8 cellular contexts compared by ENCODE assay signal in the genomic region with DNA sequence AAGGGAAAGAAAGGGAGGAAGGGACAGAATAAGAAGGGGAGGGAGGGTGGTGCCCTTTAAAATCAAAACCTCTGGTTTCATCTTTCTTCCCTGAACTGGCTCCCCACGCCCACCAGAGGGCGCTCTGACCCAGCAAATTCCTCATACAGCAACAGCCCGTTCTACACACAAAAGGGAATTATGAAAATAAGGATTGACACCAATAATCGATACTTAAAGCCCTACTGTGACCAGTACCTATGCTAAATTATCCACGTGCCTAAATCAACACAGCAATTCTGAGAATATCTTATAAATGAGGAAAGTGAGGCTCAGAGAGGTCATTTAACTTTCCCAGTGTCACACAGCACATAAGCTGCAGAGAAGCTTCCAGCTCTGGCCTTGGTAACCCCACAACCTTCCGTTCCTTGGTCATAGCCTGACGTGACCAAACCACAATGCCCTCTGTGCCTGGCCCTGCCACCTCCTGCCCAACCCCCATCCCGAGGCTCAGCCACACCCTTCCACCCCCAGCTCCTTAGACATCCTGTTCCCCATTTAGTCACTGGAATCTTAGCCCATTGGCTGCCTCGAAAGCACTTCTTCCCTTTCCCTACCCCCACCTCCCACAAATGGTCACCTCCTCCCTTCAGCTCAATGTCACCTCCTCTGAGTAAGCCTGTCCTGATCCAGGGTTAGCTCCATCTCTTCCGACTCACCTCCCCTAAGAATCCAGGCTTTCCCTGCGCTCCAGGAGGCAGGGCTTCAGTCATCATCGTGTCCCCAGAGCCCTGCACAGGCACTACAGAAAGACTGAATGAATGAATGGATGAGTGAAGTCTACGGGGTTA. TPM values are rescaled to one million over a fixed set of nuclear protein-coding genes. Genes with fewer than 3 reads are reported as not detected.
A peak's percentile ranks its signal among the peaks of the same experiment; 100 is the strongest.
DNase-seq lines count a peak whose midpoint lies in the region; ATAC-seq and TF ChIP-seq lines count a peak whose summit lies in the region.

No MANE protein-coding gene starts in this region.

- DNase-seq in Calu3 (peak; percentile 82), RPMI8226 (peak; percentile 52), fibroblast of the aortic adventitia (ENCODE audit: low read depth) (peak; percentile 75), ovary (peak; percentile 39 to 82 (median 71)), upper lobe of left lung (peak; percentile 46 to 79)
- peak; percentile 64 to 66 for DNase-seq in activated T-helper 1 cell treated with anti-CD3 and anti-CD28 coated beads, Interleukin-2, amount 50 U/mL, for 16 hours (ENCODE audit: low read depth in 1 of 2, low spot score in 1 of 2)

- CTCF ChIA-PET in Calu3 (lab: Charles Lee): interaction anchor here (0.8 to 2.7 kb wide), 10 partner anchors 10 to 260 kb away, joined by 3 to 22 read pairs (median 4); partner anchors contain the start of gene DACT3

- no peak overlapping the region for H3K27ac Mint-ChIP-seq in Calu3 (ENCODE audit: unreplicated experiment)

- H3K4me3 Mint-ChIP-seq in Calu3 (ENCODE audit: low read depth, unreplicated experiment): no peak overlapping the region

- TF ChIP-seq EP300 in ovary (IDR thresholded peaks at IDR 0.05) (no peak), upper lobe of left lung (IDR thresholded peaks at IDR 0.05) (peak in 2 of 4 donors; percentile 24 to 29)

- TF ChIP-seq CTCF in Calu3 (IDR thresholded peaks at IDR 0.05; ENCODE audit: unreplicated experiment) (peak; percentile 91), fibroblast of the aortic adventitia (IDR thresholded peaks at IDR 0.05; ENCODE audit: insufficient read depth, low read length) (peak; percentile 89), ovary (IDR thresholded peaks at IDR 0.05) (peak; percentile 69 to 83 (median 79)), upper lobe of left lung (IDR thresholded peaks at IDR 0.05) (peak; percentile 76 to 91 (median 85))

- H3K9me3 ChIP-seq in HUES64 (ENCODE audit: insufficient read depth, low read depth, low read length): no peaks in the 10 kb centered on the region
- H3K9me3 ChIP-seq in ovary: no peaks in the 10 kb centered on the region
- no peaks in the 10 kb centered on the region for H3K9me3 ChIP-seq in upper lobe of left lung

- intact Hi-C loops in Calu3 (cut with micrococcal nuclease; ENCODE audit: unreplicated experiment): loop anchor here (1.0 to 5.0 kb wide), 2 partner anchors 12 to 132 kb away; partner anchors contain the start of gene DACT3
- intact Hi-C loops in ovary (cut with DNase I): loop anchor here in 2 of 4 donors (10.0 kb wide), 3 partner anchors 135 to 505 kb away; partner anchors contain the start of genes DACT3 (in 1 of the 2), HIF3A (in 1 of the 2) and PGLYRP1 (in 1 of the 2)

- ATAC-seq in upper lobe of left lung (ENCODE audit: low FRiP score in 2 of 2) (peak; percentile 70 to 89), GM18909 (IDR thresholded peaks at IDR 0.05; ENCODE audit: poor library complexity, unreplicated experiment) (no peak)

- H3K4me1 ChIP-seq in HUES64 (ENCODE audit: insufficient read depth, low read length) (peaks cover 6% of the 10 kb centered on the region; the same call in 1 of the 2 replicates), ovary (ENCODE audit: insufficient read depth) (no peaks in the 10 kb centered on the region), upper lobe of left lung (peaks cover 12 to 19% (median 14%) of the 10 kb centered on the region in 4 donors)

- peaks cover 12% of the 10 kb centered on the region for H3K4me1 Mint-ChIP-seq in Calu3 (ENCODE audit: low read depth, unreplicated experiment)

- peaks cover 78% of the 10 kb centered on the region for H3K27me3 Mint-ChIP-seq in Calu3 (ENCODE audit: unreplicated experiment)

- H3K36me3 ChIP-seq in HUES64 (ENCODE audit: insufficient read depth, low read length) (no peaks in the 10 kb centered on the region), ovary (no peaks in the 10 kb centered on the region), upper lobe of left lung (no peaks in the 10 kb centered on the region)

- H3K4me3 ChIP-seq in HUES64 (ENCODE audit: low read length) (peak overlapping the region; percentile 36), fibroblast of the aortic adventitia (ENCODE audit: low read depth, low read length) (no peak overlapping the region), ovary (no peak overlapping the region), upper lobe of left lung (no peak overlapping the region)

- BruUV-seq in Calu3 (replicated peaks; lab: Mats Ljungman, UMichigan): no TSS peak

- H3K27ac ChIP-seq in HUES64 (ENCODE audit: low read depth, low read length): no peak overlapping the region
- H3K27ac ChIP-seq in ovary: no peak overlapping the region
- peak overlapping the region in 1 of 4 donors; percentile 30 for H3K27ac ChIP-seq in upper lobe of left lung

- 13% methylated on average over 13 of the region's 13 CpGs for WGBS in HUES64
- WGBS in ovary, 3 donors: 6 to 10% (median 7%) methylated on average over 13 of the region's 13 CpGs
- 7 to 13% methylated on average over 13 of the region's 13 CpGs for WGBS in upper lobe of left lung, 2 donors

- TF ChIP-seq POLR2A in ovary (IDR thresholded peaks at IDR 0.05) (no peak), upper lobe of left lung (IDR thresholded peaks at IDR 0.05) (peak in 1 of 4 donors; percentile 21)

- H3K9me3 Mint-ChIP-seq in Calu3 (ENCODE audit: low read depth, unreplicated experiment): no peaks in the 10 kb centered on the region

- H3K27me3 ChIP-seq in HUES64 (ENCODE audit: insufficient read depth, low read length) (no peaks in the 10 kb centered on the region), ovary (no peaks in the 10 kb centered on the region), upper lobe of left lung (no peaks in the 10 kb centered on the region)

- 0 out of 2 replicates have a peak overlapping the region, but pooled peaks have one; percentile 17 for H3K9ac ChIP-seq in HUES64 (ENCODE audit: low read depth, low read length)

- peaks cover 13% of the 10 kb centered on the region for H3K36me3 Mint-ChIP-seq in Calu3 (ENCODE audit: insufficient read depth, unreplicated experiment)

RNA-seq across cellular contexts. Expression of gene PNMA8B, which starts 34.2 kb away (rescaled TPM):
- total RNA-seq in Calu3 (2022): not detected in 2 replicates
- polyA plus RNA-seq in HUES64 (2013, experiment 1 of 2): 1.00 TPM
- 1.6 TPM for polyA plus RNA-seq in HUES64 (2013, experiment 2 of 2)
- 1.6 and 6.3 TPM in 2 replicates for total RNA-seq in fibroblast of the aortic adventitia (ENCODE audit: low replicate concordance)
- total RNA-seq in ovary: 10 to 100 TPM in 1 of 7 donors, 1 to 10 TPM in 6; 2.8 to 10.6 (median 6.2) TPM
- 1 to 10 TPM in 1 of 2 donors, under 1 TPM in 1; 0.97 to 5.2 TPM for polyA plus RNA-seq in ovary
- total RNA-seq in upper lobe of left lung: 1 to 10 TPM in 4 of 6 donors, under 1 TPM in 2; 0.39 to 2.7 (median 1.6) TPM

RNA-seq across cellular contexts. Expression of gene PNMA8A, which starts 58.5 kb away (rescaled TPM):
- total RNA-seq in Calu3 (2022): 0.49 and 0.61 TPM in 2 replicates
- polyA plus RNA-seq in HUES64 (2013, experiment 1 of 2): 22.9 TPM
- 26.9 TPM for polyA plus RNA-seq in HUES64 (2013, experiment 2 of 2)
- total RNA-seq in fibroblast of the aortic adventitia (ENCODE audit: low replicate concordance): 2.1 and 2.3 TPM in 2 replicates
- total RNA-seq in ovary: 10 to 100 TPM in 6 of 7 donors, 1 to 10 TPM in 1; 8.8 to 35.3 (median 32.8) TPM
- 10 to 100 TPM in 1 of 2 donors, 1 to 10 TPM in 1; 9.9 to 13.2 TPM for polyA plus RNA-seq in ovary
- 1 to 10 TPM in 5 of 6 donors, under 1 TPM in 1; 0.61 to 4.8 (median 2.2) TPM for total RNA-seq in upper lobe of left lung
